In genomic region chr6:88031550-88031949, GRCh38 we compare ENCODE assay signal across 1 cellular context.
A peak's percentile ranks its signal among the peaks of the same experiment; 100 is the strongest.
TF ChIP-seq lines count a peak whose summit lies in the region.

No MANE protein-coding gene starts in this region.

TF ChIP-seq in HEK293, 187 proteins besides CTCF, POLR2A, EP300 and RAD21 (continued from another document):
- TF ChIP-seq, protein P1, sequence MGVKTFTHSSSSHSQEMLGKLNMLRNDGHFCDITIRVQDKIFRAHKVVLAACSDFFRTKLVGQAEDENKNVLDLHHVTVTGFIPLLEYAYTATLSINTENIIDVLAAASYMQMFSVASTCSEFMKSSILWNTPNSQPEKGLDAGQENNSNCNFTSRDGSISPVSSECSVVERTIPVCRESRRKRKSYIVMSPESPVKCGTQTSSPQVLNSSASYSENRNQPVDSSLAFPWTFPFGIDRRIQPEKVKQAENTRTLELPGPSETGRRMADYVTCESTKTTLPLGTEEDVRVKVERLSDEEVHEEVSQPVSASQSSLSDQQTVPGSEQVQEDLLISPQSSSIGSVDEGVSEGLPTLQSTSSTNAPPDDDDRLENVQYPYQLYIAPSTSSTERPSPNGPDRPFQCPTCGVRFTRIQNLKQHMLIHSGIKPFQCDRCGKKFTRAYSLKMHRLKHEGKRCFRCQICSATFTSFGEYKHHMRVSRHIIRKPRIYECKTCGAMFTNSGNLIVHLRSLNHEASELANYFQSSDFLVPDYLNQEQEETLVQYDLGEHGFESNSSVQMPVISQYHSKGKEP (tag by site-specific recombination; IDR thresholded peaks at IDR 0.05), result no peak
- TF ChIP-seq, protein P2, sequence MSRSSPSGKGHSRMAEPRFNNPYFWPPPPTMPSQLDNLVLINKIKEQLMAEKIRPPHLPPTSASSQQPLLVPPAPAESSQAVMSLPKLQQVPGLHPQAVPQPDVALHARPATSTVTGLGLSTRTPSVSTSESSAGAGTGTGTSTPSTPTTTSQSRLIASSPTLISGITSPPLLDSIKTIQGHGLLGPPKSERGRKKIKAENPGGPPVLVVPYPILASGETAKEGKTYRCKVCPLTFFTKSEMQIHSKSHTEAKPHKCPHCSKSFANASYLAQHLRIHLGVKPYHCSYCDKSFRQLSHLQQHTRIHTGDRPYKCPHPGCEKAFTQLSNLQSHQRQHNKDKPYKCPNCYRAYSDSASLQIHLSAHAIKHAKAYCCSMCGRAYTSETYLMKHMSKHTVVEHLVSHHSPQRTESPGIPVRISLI (tag by site-specific recombination; IDR thresholded peaks at IDR 0.05), result no peak
- TF ChIP-seq YY2 (tag by site-specific recombination; IDR thresholded peaks at IDR 0.05) (no peak), ZNF626 (tag by site-specific recombination; IDR thresholded peaks at IDR 0.05) (peak; percentile 98), MZF1 (tag by site-specific recombination; IDR thresholded peaks at IDR 0.05; ENCODE audit: borderline replicate concordance) (no peak), ZNF311 (tag by site-specific recombination; IDR thresholded peaks at IDR 0.05; ENCODE audit: borderline replicate concordance) (0 out of 2 replicates have a peak, but pooled peaks have one; percentile 35), ZNF791 (tag by site-specific recombination; IDR thresholded peaks at IDR 0.05) (no peak), ZNF830 (tag by site-specific recombination; IDR thresholded peaks at IDR 0.05; ENCODE audit: low read depth) (no peak), SP3 (tag by site-specific recombination; IDR thresholded peaks at IDR 0.05) (no peak), ZNF549 (tag by site-specific recombination; IDR thresholded peaks at IDR 0.05) (peak; percentile 61), ZNF433 (tag by site-specific recombination; IDR thresholded peaks at IDR 0.05; ENCODE audit: low read depth) (no peak), EGR2 (tag by site-specific recombination; IDR thresholded peaks at IDR 0.05; ENCODE audit: low read depth) (no peak), ZNF23 (tag by site-specific recombination; IDR thresholded peaks at IDR 0.05; ENCODE audit: borderline replicate concordance) (no peak)
